12 cellular contexts compared by ENCODE assay signal in the genomic region with DNA sequence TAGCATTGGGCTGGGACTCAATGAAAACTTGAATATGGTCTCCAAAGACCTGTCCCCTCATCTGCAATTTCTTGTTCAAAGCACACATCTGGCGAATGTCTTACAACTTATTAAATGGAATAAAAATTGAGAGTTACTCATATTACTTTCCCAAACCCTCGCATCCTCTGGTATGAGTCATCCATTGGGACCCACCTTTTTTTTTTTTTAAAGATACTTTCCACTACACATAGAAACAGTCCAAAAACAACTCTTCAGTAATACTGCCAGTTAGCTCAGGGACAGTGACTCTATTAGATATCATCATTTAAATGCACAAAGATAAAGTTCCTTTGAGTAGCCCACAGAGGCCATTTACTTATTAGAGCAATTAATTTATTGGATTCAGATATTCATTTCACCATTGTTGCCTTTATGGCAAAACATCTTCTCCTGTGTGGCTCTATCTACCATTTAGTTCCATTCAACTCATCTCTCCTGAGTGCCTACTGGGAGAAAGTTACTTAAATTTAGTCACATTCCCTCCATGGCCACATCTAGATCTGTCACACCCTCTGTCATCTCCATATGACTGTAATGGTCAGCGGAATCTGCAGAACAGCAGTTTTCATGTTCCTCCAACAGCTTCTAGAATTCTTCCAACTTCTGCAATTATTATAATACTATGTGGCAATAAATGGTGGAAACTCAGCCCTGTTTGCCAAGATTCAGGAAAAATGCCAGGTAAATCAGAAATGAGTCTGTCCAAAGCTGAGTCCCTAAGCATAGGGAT.
DNase-seq lines count a peak whose midpoint lies in the region; FAIRE-seq and TF ChIP-seq lines count a peak whose summit lies in the region.
"Had no signal": no experiment of that assay in that cellular context is flagged by ENCODE, and none has a peak within 500 bp of the region (broad histone marks: within the 10 kb centered on the region; RNA-seq: fewer than 3 reads in every experiment).

No MANE protein-coding gene starts in this region.

- peaks cover 51 to 90% (median 70%) of the 10 kb centered on the region in 4 donors for H3K4me1 Mint-ChIP-seq in CD4-positive, alpha-beta memory T cell

- H3K36me3 ChIP-seq in CD4-positive, alpha-beta memory T cell (ENCODE audit: insufficient read depth, low read length), result no peaks in the 10 kb centered on the region
- no peaks in the 10 kb centered on the region for H3K36me3 ChIP-seq in keratinocyte (ENCODE audit: control insufficient read depth in 2 of 2, extremely low read depth in 1 of 2, insufficient read depth in 2 of 2, low read length in 2 of 2)
- H3K36me3 ChIP-seq: adrenal gland, neural progenitor cell had no signal

- H3K9me3 Mint-ChIP-seq in CD4-positive, alpha-beta memory T cell, result no peaks in the 10 kb centered on the region
- H3K9me3 Mint-ChIP-seq: neural progenitor cell had no signal

- FAIRE-seq in keratinocyte (lab: Jason Lieb, UNC), result peak; percentile 29

- dilution Hi-C loops in keratinocyte (cut with MboI; ENCODE audit: extremely low pct_ligation_motif_present, low sequenced_read_pairs), result no loop called here

- H2AFZ ChIP-seq in keratinocyte (ENCODE audit: control insufficient read depth, low read length), result no peak overlapping the region
- H2AFZ ChIP-seq: neural progenitor cell had no signal

- peak overlapping the region; percentile 25 for H3K4me2 ChIP-seq in keratinocyte (ENCODE audit: control insufficient read depth, extremely low read depth, insufficient read depth, low read depth, low read length)
- H3K4me2 ChIP-seq: neural progenitor cell had no signal

- peaks cover 59% of the 10 kb centered on the region for H3K4me1 ChIP-seq in CD4-positive, alpha-beta memory T cell (ENCODE audit: insufficient read depth, low read length)
- peaks cover 32% of the 10 kb centered on the region for H3K4me1 ChIP-seq in keratinocyte (ENCODE audit: control insufficient read depth, extremely low read depth, insufficient read depth, low read length)
- H3K4me1 ChIP-seq: neural progenitor cell had no signal

- H3K9me3 ChIP-seq in CD4-positive, alpha-beta memory T cell (ENCODE audit: control insufficient read depth in 1 of 2, low read length in 2 of 2), result no peaks in the 10 kb centered on the region
- no peaks in the 10 kb centered on the region for H3K9me3 ChIP-seq in keratinocyte (ENCODE audit: control insufficient read depth, low read depth, low read length)
- H3K9me3 ChIP-seq: adrenal gland had no signal

- H3K27ac ChIP-seq in CD4-positive, alpha-beta memory T cell (ENCODE audit: low read depth, low read length), result no peak overlapping the region
- no peak overlapping the region for H3K27ac ChIP-seq in keratinocyte (ENCODE audit: control insufficient read depth, insufficient read depth, low read length)
- H3K27ac ChIP-seq: neural progenitor cell had no signal

- peaks cover 30 to 38% of the 10 kb centered on the region in 2 donors for H3K36me3 Mint-ChIP-seq in CD4-positive, alpha-beta memory T cell
- H3K36me3 Mint-ChIP-seq: neural progenitor cell had no signal

- no peak overlapping the region for H3K9ac ChIP-seq in keratinocyte (ENCODE audit: control insufficient read depth, extremely low read depth, insufficient read depth, low read length)
- H3K9ac ChIP-seq: neural progenitor cell had no signal

- peak overlapping the region in 5 of 8 donors; percentile 8 to 39 (median 28) for H3K4me3 Mint-ChIP-seq in CD4-positive, alpha-beta memory T cell
- H3K4me3 Mint-ChIP-seq: neural progenitor cell had no signal

- POLR2A ChIA-PET in CD4-positive, alpha-beta memory T cell (lab: Charles Lee; ENCODE audit: partially characterized antibody), result interaction anchor here (4.8 kb wide), 1 partner anchor 36 kb away, joined by 27 read pairs; no protein-coding TSS in a partner anchor
- POLR2A ChIA-PET in GM10248 (lab: Yijun Ruan, JAX), result no interaction called here

- TF ChIP-seq CTCF in HFF-Myc (IDR thresholded peaks at IDR 0.05; ENCODE audit: low read depth, low read length, missing control alignments), result no peak
- no peak for TF ChIP-seq CTCF in keratinocyte (optimal IDR thresholded peaks at IDR 0.05 in 1 of 3, IDR thresholded peaks at IDR 0.05 in 1 of 3, conservative IDR thresholded peaks at IDR 0.05 in 1 of 3; ENCODE audit: extremely low read depth in 1 of 3, insufficient read depth in 2 of 3, low read length in 3 of 3)
- TF ChIP-seq CTCF in GM10248 (IDR thresholded peaks at IDR 0.05; ENCODE audit: control extremely low read depth, extremely low read depth, low read depth, missing control alignments), result no peak

- H3K27me3 Mint-ChIP-seq in CD4-positive, alpha-beta memory T cell, result no peaks in the 10 kb centered on the region

- H3K27me3 ChIP-seq in CD4-positive, alpha-beta memory T cell (ENCODE audit: insufficient read depth, low read length), result no peaks in the 10 kb centered on the region
- no peaks in the 10 kb centered on the region for H3K27me3 ChIP-seq in keratinocyte (ENCODE audit: control insufficient read depth, extremely low read depth, insufficient read depth, low read length)
- H3K27me3 ChIP-seq: adrenal gland, neural progenitor cell had no signal

- H3K9me1 ChIP-seq in keratinocyte (ENCODE audit: control insufficient read depth, extremely low read depth, insufficient read depth, low read length), result no peaks in the 10 kb centered on the region

- DNase-seq in CD4-positive, alpha-beta memory T cell, result no peak
- peak; percentile 56 for DNase-seq in HFF-Myc (ENCODE audit: extremely low read depth, low read depth)
- peak; percentile 21 for DNase-seq in astrocyte of the hippocampus (ENCODE audit: low read depth, low spot score)
- DNase-seq in keratinocyte (ENCODE audit: low read depth, low spot score), result no peak
- DNase-seq in HuH-7 (ENCODE audit: low spot score), result no peak
- DNase-seq in GM10248 (ENCODE audit: extremely low spot score), result no peak
- DNase-seq in mesenteric fat pad (ENCODE audit: low spot score), result no peak
- DNase-seq: activated CD4-positive, CD25-positive, alpha-beta regulatory T cell; SHP77; stimulated activated CD4-positive, alpha-beta T cell treated with anti-CD3 and anti-CD28 coated beads, Interleukin-12 subunit alpha, Interleukin-12 subunit beta, amount 100 ng/mL, for 4 hours had no signal

- peak overlapping the region in 6 of 7 donors; percentile 32 to 77 (median 68) for H3K27ac Mint-ChIP-seq in CD4-positive, alpha-beta memory T cell
- H3K27ac Mint-ChIP-seq: neural progenitor cell had no signal

- H3K79me2 ChIP-seq in keratinocyte (ENCODE audit: control insufficient read depth, insufficient read depth, low read length), result no peaks in the 10 kb centered on the region

- H3K4me3 ChIP-seq in CD4-positive, alpha-beta memory T cell (ENCODE audit: low read length in 2 of 2), result no peak overlapping the region
- H3K4me3 ChIP-seq in HFF-Myc (replicated peaks; ENCODE audit: low read depth, low read length) (no peak overlapping the region), keratinocyte (ENCODE audit: control insufficient read depth in 2 of 3, extremely low read depth in 1 of 3, insufficient read depth in 2 of 3, low read depth in 1 of 3, low read length in 3 of 3) (no peak overlapping the region)
- H3K4me3 ChIP-seq: adrenal gland, neural progenitor cell had no signal

- no peaks in the 10 kb centered on the region for H4K20me1 ChIP-seq in keratinocyte (ENCODE audit: control insufficient read depth, extremely low read depth, insufficient read depth, low read length)

- CTCF ChIA-PET in CD4-positive, alpha-beta memory T cell (lab: Charles Lee; ENCODE audit: partially characterized antibody), result no interaction called here
- CTCF ChIA-PET in GM10248 (lab: Yijun Ruan, JAX), result interaction anchor here (1.6 kb wide), 1 partner anchor 16 kb away, joined by 3 read pairs; no protein-coding TSS in a partner anchor

- intact Hi-C loops in CD4-positive, alpha-beta memory T cell (cut with micrococcal nuclease), result loop anchor here (2.0 to 5.0 kb wide), 2 partner anchors 13 to 38 kb away; no protein-coding TSS in a partner anchor

Comparison
In these comparisons a context has a peak if more than half of its experiments do, and no peak if none do; other contexts are left out.
1. DNase-seq: peak in HFF-Myc (single experiment) and astrocyte of the hippocampus (single experiment); none in CD4-positive, alpha-beta memory T cell (0 of 5), keratinocyte (single experiment), HuH-7 (single experiment), GM10248 (single experiment) and mesenteric fat pad (single experiment).